8 cellular contexts compared by ENCODE assay signal in genomic region chr19:49677232-49677881, GRCh38. TPM values are rescaled to one million over a fixed set of nuclear protein-coding genes. Genes with fewer than 3 reads are reported as not detected.
DNase-seq lines count a peak whose midpoint lies in the region; ATAC-seq and TF ChIP-seq lines count a peak whose summit lies in the region.

Gene PRMT1, plus strand, starts transcription at chr19:49677271. Its CDS starts 10 bp downstream, at chr19:49677281.

- peak within 1 kb of the TSS; percentile 99 for H3K27ac Mint-ChIP-seq in endothelial cell (ENCODE audit: unreplicated experiment)

- DNase-seq in EH (ENCODE audit: low read depth) (peak; percentile 38), HUDEP-2 (lab: John Stamatoyannopoulos, UW; ENCODE audit: unreplicated experiment in 76 of 76) (peak in 41 of 76 experiments; percentile 27 to 78 (median 53)), endothelial cell (ENCODE audit: low spot score) (peak; percentile 65), HuH-7.5 (ENCODE audit: low spot score) (no peak)
- DNase-seq in activated CD4-positive, alpha-beta T cell treated with anti-CD3 and anti-CD28 coated beads for 4 hours: peak; percentile 45 to 55

- H3K9me3 Mint-ChIP-seq in endothelial cell (ENCODE audit: unreplicated experiment): no peaks in the 10 kb centered on the region

- no peak for TF ChIP-seq CTCF in endothelial cell (IDR thresholded peaks at IDR 0.05; ENCODE audit: unreplicated experiment)
- no peak for TF ChIP-seq CTCF in subcutaneous adipose tissue (IDR thresholded peaks at IDR 0.05; ENCODE audit: low read depth)

- no peaks in the 10 kb centered on the region for H3K27me3 ChIP-seq in mononuclear cell (ENCODE audit: insufficient read depth, low read length)

- H3K4me1 Mint-ChIP-seq in endothelial cell (ENCODE audit: unreplicated experiment): peaks cover 25% of the 10 kb centered on the region

- H3K27me3 Mint-ChIP-seq in endothelial cell (ENCODE audit: unreplicated experiment): peaks cover 4% of the 10 kb centered on the region

- H3K9me3 ChIP-seq in mononuclear cell (ENCODE audit: low read depth, low read length): no peaks in the 10 kb centered on the region

- H3K4me1 ChIP-seq in mononuclear cell (ENCODE audit: insufficient read depth, low read length): peaks cover 43% of the 10 kb centered on the region

- peaks cover 15% of the 10 kb centered on the region for H3K36me3 Mint-ChIP-seq in endothelial cell (ENCODE audit: low read depth, unreplicated experiment)

- peak within 1 kb of the TSS; percentile 91 for H3K4me3 ChIP-seq in mononuclear cell (ENCODE audit: low read length)

- no peak for ATAC-seq in HG03571 (IDR thresholded peaks at IDR 0.05; ENCODE audit: unreplicated experiment)

- peak within 1 kb of the TSS; percentile 98 for H3K4me3 Mint-ChIP-seq in endothelial cell (ENCODE audit: unreplicated experiment)

RNA-seq across cellular contexts. Expression of gene PRMT1, which starts in this region (rescaled TPM):
- total RNA-seq in endothelial cell (ENCODE audit: unreplicated experiment): 175 TPM
- 51.1 TPM for total RNA-seq in mononuclear cell
- total RNA-seq in subcutaneous adipose tissue: 100 to 1,000 TPM in 1 of 4 donors, 10 to 100 TPM in 3; 63.8 to 104 (median 78.2) TPM
